Comparison of ENCODE assay signal across 9 cellular contexts in genomic region chr7:38215734-38216670, GRCh38. TPM values are rescaled to one million over a fixed set of nuclear protein-coding genes. Genes with fewer than 3 reads are reported as not detected.
DNase-seq lines count a peak whose midpoint lies in the region; ATAC-seq and FAIRE-seq lines count a peak whose summit lies in the region.
"Had no signal": no experiment of that assay in that cellular context is flagged by ENCODE, and none has a peak within 500 bp of the region (broad histone marks: within the 10 kb centered on the region; RNA-seq: fewer than 3 reads in every experiment).

No MANE protein-coding gene starts in this region.

- no peak overlapping the region for H3K4me3 Mint-ChIP-seq in activated CD8-positive, alpha-beta T cell treated with anti-CD3 and anti-CD28 coated beads, Interleukin-2, amount 10 ng/mL, durations not matched to agents 7 days and 5 days
- H3K4me3 Mint-ChIP-seq: dendritic cell treated with granulocyte-macrophage colony-stimulating factor and Interleukin-4, amounts not matched to agents 40 ng/mL and 50 ng/mL, for 4 days had no signal

- CTCF ChIA-PET in activated CD8-positive, alpha-beta T cell treated with anti-CD3 and anti-CD28 coated beads, Interleukin-2, amount 10 ng/mL, durations not matched to agents 7 days and 5 days (lab: Charles Lee): interaction anchor here (0.6 to 10.3 kb wide), 55 partner anchors 9 to 539 kb away, joined by 3 to 346 read pairs (median 7); partner anchors contain the start of genes SFRP4 and STARD3NL

- H3K36me3 Mint-ChIP-seq in activated CD8-positive, alpha-beta T cell treated with anti-CD3 and anti-CD28 coated beads, Interleukin-2, amount 10 ng/mL, durations not matched to agents 7 days and 5 days (ENCODE audit: low read depth): peaks cover 32% of the 10 kb centered on the region

- peak overlapping the region; percentile 55 for H3K27ac Mint-ChIP-seq in activated CD8-positive, alpha-beta T cell treated with anti-CD3 and anti-CD28 coated beads, Interleukin-2, amount 10 ng/mL, durations not matched to agents 7 days and 5 days
- H3K27ac Mint-ChIP-seq: dendritic cell treated with granulocyte-macrophage colony-stimulating factor and Interleukin-4, amounts not matched to agents 40 ng/mL and 50 ng/mL, for 4 days had no signal

- FAIRE-seq in endometrium (lab: Jason Lieb, UNC): peak; percentile 90

- H3K9me3 Mint-ChIP-seq in activated CD8-positive, alpha-beta T cell treated with anti-CD3 and anti-CD28 coated beads, Interleukin-2, amount 10 ng/mL, durations not matched to agents 7 days and 5 days (ENCODE audit: insufficient read depth): no peaks in the 10 kb centered on the region
- H3K9me3 Mint-ChIP-seq: dendritic cell treated with granulocyte-macrophage colony-stimulating factor and Interleukin-4, amounts not matched to agents 40 ng/mL and 50 ng/mL, for 4 days had no signal

- POLR2A ChIA-PET in activated CD8-positive, alpha-beta T cell treated with anti-CD3 and anti-CD28 coated beads, Interleukin-2, amount 10 ng/mL, durations not matched to agents 7 days and 5 days (lab: Charles Lee): interaction anchor here (0.7 to 1.7 kb wide), 8 partner anchors 13 to 151 kb away, joined by 3 to 13 read pairs (median 3); no protein-coding TSS in a partner anchor

- peak; percentile 51 for DNase-seq in CMK (ENCODE audit: low read depth)
- DNase-seq in NCI-H82 (lab: John Stamatoyannopoulos, UW): peak; percentile 93
- DNase-seq in activated CD8-positive, alpha-beta T cell treated with anti-CD3 and anti-CD28 coated beads, Interleukin-2, amount 10 ng/mL, durations not matched to agents 7 days and 5 days: peak; percentile 89
- DNase-seq in middle frontal gyrus (ENCODE audit: extremely low spot score, low spot score): peak; percentile 48
- peak; percentile 57 for DNase-seq in stimulated activated CD8-positive, alpha-beta memory T cell treated with anti-CD3 and anti-CD28 coated beads, Interleukin-4, amount 100 ng/mL, for 24 hours (ENCODE audit: low read depth)

- H3K4me1 Mint-ChIP-seq in activated CD8-positive, alpha-beta T cell treated with anti-CD3 and anti-CD28 coated beads, Interleukin-2, amount 10 ng/mL, durations not matched to agents 7 days and 5 days (ENCODE audit: low read depth): peaks cover 52% of the 10 kb centered on the region

- no peaks in the 10 kb centered on the region for H3K27me3 Mint-ChIP-seq in activated CD8-positive, alpha-beta T cell treated with anti-CD3 and anti-CD28 coated beads, Interleukin-2, amount 10 ng/mL, durations not matched to agents 7 days and 5 days (ENCODE audit: low read depth)
- H3K27me3 Mint-ChIP-seq: dendritic cell treated with granulocyte-macrophage colony-stimulating factor and Interleukin-4, amounts not matched to agents 40 ng/mL and 50 ng/mL, for 4 days had no signal

- ATAC-seq in GM19463 (IDR thresholded peaks at IDR 0.05; ENCODE audit: unreplicated experiment) (peak; percentile 79), HG03558 (IDR thresholded peaks at IDR 0.05; ENCODE audit: extremely low read depth, unreplicated experiment) (peak; percentile 74)
- ATAC-seq in activated CD8-positive, alpha-beta T cell treated with anti-CD3 and anti-CD28 coated beads, Interleukin-2, amount 10 ng/mL, durations not matched to agents 7 days and 5 days: peak; percentile 80

RNA-seq across cellular contexts. Expression of gene STARD3NL, which starts 38.0 kb away (rescaled TPM):
- total RNA-seq in activated CD8-positive, alpha-beta T cell treated with anti-CD3 and anti-CD28 coated beads, Interleukin-2, amount 10 ng/mL, durations not matched to agents 7 days and 5 days: 10 to 100 TPM; 24.1 to 25.8 TPM

Comparison
In these comparisons a context has a peak if more than half of its experiments do, and no peak if none do; other contexts are left out.
1. Peak in every context shown above with its lines: DNase-seq and ATAC-seq.